In the genomic region with DNA sequence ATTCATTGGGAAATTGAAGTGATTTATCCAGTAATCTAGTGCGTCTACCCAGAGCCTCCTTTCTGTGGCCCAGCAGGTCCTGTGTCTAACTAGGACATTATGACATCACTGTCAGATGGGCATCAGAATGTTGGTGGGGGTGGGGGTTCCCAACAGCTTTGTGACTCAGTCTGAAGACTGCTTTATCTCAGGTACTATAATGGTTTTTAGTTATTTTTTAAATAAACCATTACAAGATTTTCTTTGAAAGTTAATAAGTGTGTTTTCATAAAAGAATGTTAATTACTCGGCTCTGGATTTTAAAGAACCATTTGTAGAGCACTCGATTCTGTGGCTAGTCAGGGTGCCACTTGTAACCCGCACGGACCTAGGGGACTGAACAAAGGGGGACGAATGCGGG, we compare ENCODE assay signal across 5 cellular contexts. TPM values are rescaled to one million over a fixed set of nuclear protein-coding genes. Genes with fewer than 3 reads are reported as not detected.
"Had no signal": no experiment of that assay in that cellular context is flagged by ENCODE, and none has a peak within 500 bp of the region (broad histone marks: within the 10 kb centered on the region; RNA-seq: fewer than 3 reads in every experiment).

A gene (minus strand): TSS at position 101 of the 400 bp plus-strand sequence. CDS start 95 bp downstream, at position 6.

- DNase-seq: H9, HCEC 1CT had no signal

- H3K4me3 Mint-ChIP-seq: GM23338, H9, IgD-negative memory B cell had no signal

- H2AFZ ChIP-seq: GM23338 had no signal

- H3K9me3 Mint-ChIP-seq: GM23338, H9 had no signal

- H3K4me1 Mint-ChIP-seq: GM23338, IgD-negative memory B cell had no signal

- H3K4me3 ChIP-seq: GM23338 had no signal

- H3K27ac Mint-ChIP-seq: GM23338, H9, IgD-negative memory B cell had no signal

- H3K4me2 ChIP-seq: GM23338 had no signal

- ATAC-seq: GM23338 had no signal

- H3K27me3 Mint-ChIP-seq: IgD-negative memory B cell had no signal

RNA-seq across cellular contexts. Expression of the gene that starts here (rescaled TPM):
- total RNA-seq: H1, H9 had no signal
- polyA plus RNA-seq: GM23338 had no signal
